17 cellular contexts compared by ENCODE assay signal in the genomic region with DNA sequence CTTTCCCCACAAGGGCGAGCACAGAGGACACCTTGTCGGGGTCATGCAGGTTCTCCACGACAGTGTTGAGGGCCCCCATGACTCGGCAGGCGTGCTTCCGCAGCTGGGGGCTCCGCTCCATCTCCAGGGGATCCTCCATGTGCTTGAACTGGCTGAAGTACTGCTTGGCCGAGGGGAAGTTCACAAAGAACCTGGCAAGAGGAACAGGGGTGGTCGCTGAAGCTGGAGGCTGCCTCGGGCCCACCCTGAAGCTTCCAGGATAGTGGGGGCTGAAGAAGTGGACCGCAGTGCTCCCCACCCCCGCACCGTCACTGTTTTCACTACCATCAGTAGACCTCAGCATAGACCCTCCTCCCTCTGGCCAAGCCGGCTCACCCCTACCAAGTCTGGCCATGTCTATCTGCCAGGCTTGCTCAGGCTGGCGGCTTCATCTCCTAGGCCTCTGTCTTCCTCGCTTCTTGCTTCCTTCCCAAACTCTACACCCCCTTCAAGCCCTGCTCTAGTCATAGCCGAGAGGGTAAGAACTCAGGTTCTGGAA. TPM values are rescaled to one million over a fixed set of nuclear protein-coding genes. Genes with fewer than 3 reads are reported as not detected.
A peak's percentile ranks its signal among the peaks of the same experiment; 100 is the strongest.
DNase-seq lines count a peak whose midpoint lies in the region; ATAC-seq and TF ChIP-seq lines count a peak whose summit lies in the region.
"Had no signal": no experiment of that assay in that cellular context is flagged by ENCODE, and none has a peak within 500 bp of the region (broad histone marks: within the 10 kb centered on the region; RNA-seq: fewer than 3 reads in every experiment).

No MANE protein-coding gene starts in this region.

- peaks cover 2% of the 10 kb centered on the region for H3K27me3 Mint-ChIP-seq in memory B cell

- H3K36me3 Mint-ChIP-seq in memory B cell = peaks cover 6% of the 10 kb centered on the region
- H3K36me3 Mint-ChIP-seq in stimulated activated effector memory CD8-positive, alpha-beta T cell treated with anti-CD3 and anti-CD28 coated beads, Interleukin-12 subunit alpha, Interleukin-12 subunit beta, amount 100 ng/mL, for 72 hours = peaks cover 5% of the 10 kb centered on the region
- H3K36me3 Mint-ChIP-seq: CD14-positive monocyte had no signal

- H3K27ac ChIP-seq in HEK293 (ENCODE audit: extremely low read depth, low read depth, low read length) (no peak overlapping the region), ascending aorta (peak overlapping the region; percentile 93 to 95), skeletal muscle tissue (ENCODE audit: low read depth, low read length) (peak overlapping the region; percentile 90), dorsolateral prefrontal cortex (no peak overlapping the region)

- WGBS in lower leg skin, 2 donors = 82 to 86% methylated on average over 10 to 17 of the region's 17 CpGs

- ATAC-seq in memory B cell (ENCODE audit: low read depth) = no peak
- no peak for ATAC-seq in stimulated activated effector memory CD8-positive, alpha-beta T cell treated with anti-CD3 and anti-CD28 coated beads, Interleukin-12 subunit alpha, Interleukin-12 subunit beta, amount 100 ng/mL, for 72 hours
- ATAC-seq: stimulated activated naive CD8-positive, alpha-beta T cell treated with anti-CD3 and anti-CD28 coated beads, Interleukin-15, Interleukin-2, amounts not matched to agents 100 U/mL and 50 U/mL, for 24 hours had no signal

- H3K27me3 ChIP-seq in ascending aorta = no peaks in the 10 kb centered on the region
- peaks cover 0 to 11% (median 6%) of the 10 kb centered on the region in 3 donors for H3K27me3 ChIP-seq in skeletal muscle tissue (ENCODE audit: control insufficient read depth in 3 of 3, insufficient read depth in 3 of 3, low read length in 3 of 3)
- no peaks in the 10 kb centered on the region for H3K27me3 ChIP-seq in dorsolateral prefrontal cortex

- peak overlapping the region; percentile 76 for H3K27ac Mint-ChIP-seq in memory B cell
- no peak overlapping the region for H3K27ac Mint-ChIP-seq in stimulated activated effector memory CD8-positive, alpha-beta T cell treated with anti-CD3 and anti-CD28 coated beads, Interleukin-12 subunit alpha, Interleukin-12 subunit beta, amount 100 ng/mL, for 72 hours
- H3K27ac Mint-ChIP-seq: H9 had no signal

- intact Hi-C loops in ascending aorta (cut with DNase I) (no loop called here), dorsolateral prefrontal cortex (cut with DNase I) (no loop called here), lower leg skin (cut with DNase I; ENCODE audit: low total_unique reads) (no loop called here)

- DNase-seq in ascending aorta (ENCODE audit: low spot score in 2 of 2) = no peak
- DNase-seq in memory B cell (ENCODE audit: low spot score in 2 of 2) = no peak
- DNase-seq in stimulated activated effector memory CD8-positive, alpha-beta T cell treated with anti-CD3 and anti-CD28 coated beads, Interleukin-12 subunit alpha, Interleukin-12 subunit beta, amount 100 ng/mL, for 72 hours (ENCODE audit: low spot score in 2 of 2) = no peak
- no peak for DNase-seq in dorsolateral prefrontal cortex
- DNase-seq in lower leg skin (ENCODE audit: low spot score in 2 of 2) = no peak
- DNase-seq in pons (ENCODE audit: low spot score) = no peak
- DNase-seq: cortex of kidney; foreskin fibroblast; H9; kidney glomerular epithelial cell; NCI-H1092; stimulated activated CD4-positive, alpha-beta T cell treated with anti-CD3 and anti-CD28 coated beads, Interleukin-4, amount 100 ng/mL, for 4 hours; stimulated activated naive CD8-positive, alpha-beta T cell treated with anti-CD3 and anti-CD28 coated beads, Interleukin-15, Interleukin-2, amounts not matched to agents 100 U/mL and 50 U/mL, for 24 hours had no signal

- POLR2A ChIA-PET in HEK293 (lab: Yijun Ruan, JAX) = no interaction called here

- peaks cover 25% of the 10 kb centered on the region for H3K4me1 Mint-ChIP-seq in memory B cell
- peaks cover 15% of the 10 kb centered on the region for H3K4me1 Mint-ChIP-seq in stimulated activated effector memory CD8-positive, alpha-beta T cell treated with anti-CD3 and anti-CD28 coated beads, Interleukin-12 subunit alpha, Interleukin-12 subunit beta, amount 100 ng/mL, for 72 hours

- TF ChIP-seq CTCF in HEK293 (tag by site-specific recombination; IDR thresholded peaks at IDR 0.05) (no peak), ascending aorta (IDR thresholded peaks at IDR 0.05) (no peak), dorsolateral prefrontal cortex (IDR thresholded peaks at IDR 0.05 in 54 of 56, conservative IDR thresholded peaks at IDR 0.05 in 2 of 56; ENCODE audit: low read depth in 1 of 56, partially characterized antibody in 56 of 56) (no peak), lower leg skin (IDR thresholded peaks at IDR 0.05) (no peak)

- H3K9me3 Mint-ChIP-seq in memory B cell = no peaks in the 10 kb centered on the region
- no peaks in the 10 kb centered on the region for H3K9me3 Mint-ChIP-seq in stimulated activated effector memory CD8-positive, alpha-beta T cell treated with anti-CD3 and anti-CD28 coated beads, Interleukin-12 subunit alpha, Interleukin-12 subunit beta, amount 100 ng/mL, for 72 hours
- H3K9me3 Mint-ChIP-seq: H9 had no signal

- CTCF ChIA-PET in HEK293 (lab: Yijun Ruan, JAX) = interaction anchor here (0.6 to 1.1 kb wide), 2 partner anchors 8 to 544 kb away, joined by 3 to 4 read pairs; no protein-coding TSS in a partner anchor

- no peaks in the 10 kb centered on the region for H3K9me3 ChIP-seq in HEK293 (ENCODE audit: control insufficient read depth, insufficient read depth, low read depth, low read length)
- no peaks in the 10 kb centered on the region for H3K9me3 ChIP-seq in ascending aorta
- H3K9me3 ChIP-seq in skeletal muscle tissue (ENCODE audit: control insufficient read depth in 3 of 3, low read length in 3 of 3) = no peaks in the 10 kb centered on the region

- no peak overlapping the region for H3K4me3 ChIP-seq in HEK293 (ENCODE audit: low read depth, low read length)
- H3K4me3 ChIP-seq in ascending aorta = no peak overlapping the region
- peak overlapping the region in 1 of 3 donors; percentile 22 for H3K4me3 ChIP-seq in skeletal muscle tissue (ENCODE audit: low read length in 3 of 3)
- no peak overlapping the region for H3K4me3 ChIP-seq in dorsolateral prefrontal cortex
- no peak overlapping the region for H3K4me3 ChIP-seq in lower leg skin (ENCODE audit: low read depth, poor library complexity, severe bottlenecking)

- H3K36me3 ChIP-seq in HEK293 (ENCODE audit: control insufficient read depth in 2 of 2, insufficient read depth in 1 of 2, low read length in 2 of 2) = no peaks in the 10 kb centered on the region
- H3K36me3 ChIP-seq in ascending aorta = no peaks in the 10 kb centered on the region
- no peaks in the 10 kb centered on the region for H3K36me3 ChIP-seq in skeletal muscle tissue (ENCODE audit: control insufficient read depth in 3 of 3, insufficient read depth in 3 of 3, low read length in 3 of 3)

- H3K4me1 ChIP-seq in HEK293 (ENCODE audit: control insufficient read depth, insufficient read depth, low read length) (peaks cover 12% of the 10 kb centered on the region), ascending aorta (peaks cover 22 to 36% of the 10 kb centered on the region in 2 donors), skeletal muscle tissue (ENCODE audit: control insufficient read depth in 3 of 3, insufficient read depth in 3 of 3, low read length in 3 of 3) (peaks cover 51 to 61% (median 52%) of the 10 kb centered on the region in 3 donors)

- no peak for TF ChIP-seq POLR2A in lower leg skin (IDR thresholded peaks at IDR 0.05)

- no peak overlapping the region for H3K4me3 Mint-ChIP-seq in memory B cell
- no peak overlapping the region for H3K4me3 Mint-ChIP-seq in stimulated activated effector memory CD8-positive, alpha-beta T cell treated with anti-CD3 and anti-CD28 coated beads, Interleukin-12 subunit alpha, Interleukin-12 subunit beta, amount 100 ng/mL, for 72 hours
- H3K4me3 Mint-ChIP-seq: CD14-positive monocyte, H9 had no signal

- H3K9ac ChIP-seq in skeletal muscle tissue (ENCODE audit: low read depth in 1 of 3, low read length in 3 of 3) = no peak overlapping the region

TF ChIP-seq in HEK293, 187 proteins besides CTCF, POLR2A, EP300 and RAD21 (continues in another document):
- TF ChIP-seq ZNF140 (tag by site-specific recombination; IDR thresholded peaks at IDR 0.05) = no peak

RNA-seq across cellular contexts. Expression of a gene that starts 5.9 kb away (rescaled TPM):
- total RNA-seq in ascending aorta (60.7 TPM), skeletal muscle tissue (8.9 TPM), dorsolateral prefrontal cortex (10 to 100 TPM in 118 of 120 experiments, 1 to 10 TPM in 2; 7.1 to 34.6 (median 19.7) TPM), lower leg skin (10 to 100 TPM in 3 of 4 donors, 1 to 10 TPM in 1; 9.7 to 14.4 (median 10.7) TPM)

RNA-seq across cellular contexts. Expression of a gene that starts 8.3 kb away (rescaled TPM):
- total RNA-seq in ascending aorta = 0.43 TPM
- total RNA-seq in skeletal muscle tissue = 0.52 TPM
- 10 to 100 TPM in 118 of 120 experiments, 1 to 10 TPM in 2; 9.7 to 74.7 (median 21.5) TPM for total RNA-seq in dorsolateral prefrontal cortex
- 1 to 10 TPM in 3 of 4 donors, under 1 TPM in 1; 0.42 to 7.5 (median 4.0) TPM for total RNA-seq in lower leg skin
- total RNA-seq: NCI-H460 had no signal

RNA-seq across cellular contexts. Expression of a gene that starts 30.3 kb away (rescaled TPM):
- total RNA-seq in ascending aorta (12.7 TPM), skeletal muscle tissue (3.7 TPM), dorsolateral prefrontal cortex (10 to 100 TPM in 119 of 120 experiments, 1 to 10 TPM in 1; 7.0 to 64.1 (median 28.9) TPM), lower leg skin (10 to 100 TPM; 53.7 to 76.1 (median 62.6) TPM)

RNA-seq across cellular contexts. Expression of a gene that starts 54.1 kb away (rescaled TPM):
- total RNA-seq in ascending aorta (15.8 TPM), skeletal muscle tissue (2.6 TPM), dorsolateral prefrontal cortex (10 to 100 TPM in 1 of 120 experiments, 1 to 10 TPM in 98, under 1 TPM in 16, not detected in 5; 0.38 to 10.0 (median 1.8) TPM), lower leg skin (100 to 1,000 TPM in 1 of 4 donors, 10 to 100 TPM in 3; 64.8 to 101 (median 76.5) TPM)

Comparison
In these comparisons a context has a peak if more than half of its experiments do, and no peak if none do; other contexts are left out.
1. H3K27ac ChIP-seq: peak in ascending aorta (2 of 2) and skeletal muscle tissue (single experiment); none in HEK293 (single experiment) and dorsolateral prefrontal cortex (0 of 59).